In genomic region chr6:88561974-88562736, GRCh38 we compare ENCODE assay signal across 25 cellular contexts.
DNase-seq lines count a peak whose midpoint lies in the region; ATAC-seq and TF ChIP-seq lines count a peak whose summit lies in the region.
"Had no signal": no experiment of that assay in that cellular context is flagged by ENCODE, and none has a peak within 500 bp of the region (broad histone marks: within the 10 kb centered on the region; RNA-seq: fewer than 3 reads in every experiment).

No MANE protein-coding gene starts in this region.

- H3K27me3 Mint-ChIP-seq in T-cell = peaks cover 0 to 13% of the 10 kb centered on the region in 2 donors
- H3K27me3 Mint-ChIP-seq: activated naive CD8-positive, alpha-beta T cell treated with anti-CD3 and anti-CD28 coated beads, Interleukin-2, amount 50 U/mL, for 24 hours; T-helper 17 cell had no signal

- peaks cover 2% of the 10 kb centered on the region for H3K4me1 ChIP-seq in stomach smooth muscle (ENCODE audit: control insufficient read depth, insufficient read depth, low read length)
- peaks cover 6% of the 10 kb centered on the region for H3K4me1 ChIP-seq in testis
- H3K4me1 ChIP-seq: right atrium auricular region had no signal

- H3K4me3 ChIP-seq in stomach smooth muscle (ENCODE audit: low read length in 2 of 2) (peak overlapping the region in 1 of 2 donors; percentile 52), testis (no peak overlapping the region)
- H3K4me3 ChIP-seq: esophagus squamous epithelium, right atrium auricular region, SK-N-MC had no signal

- no peak overlapping the region for H3K9ac ChIP-seq in stomach smooth muscle (ENCODE audit: low read length in 2 of 2)
- H3K9ac ChIP-seq: KMS-11 had no signal

- peaks cover 0 to 5% (median 5%) of the 10 kb centered on the region in 3 donors for H3K4me1 Mint-ChIP-seq in T-cell
- H3K4me1 Mint-ChIP-seq: activated CD4-positive, alpha-beta T cell treated with anti-CD3 and anti-CD28 coated beads for 36 hours had no signal

- H3K27me3 ChIP-seq in stomach smooth muscle (ENCODE audit: control insufficient read depth in 1 of 2, insufficient read depth in 2 of 2, low read length in 2 of 2) = no peaks in the 10 kb centered on the region
- H3K27me3 ChIP-seq in testis = no peaks in the 10 kb centered on the region
- H3K27me3 ChIP-seq: brain microvascular endothelial cell, esophagus squamous epithelium, right atrium auricular region had no signal

- POLR2A ChIA-PET in T-cell (lab: Charles Lee) = no interaction called here

- WGBS in testis, 2 donors = 70 to 74% methylated on average over 6 of the region's 6 CpGs

- peak overlapping the region; percentile 53 for H3K27ac ChIP-seq in stomach smooth muscle (ENCODE audit: low read length)
- H3K27ac ChIP-seq in testis = peak overlapping the region in 1 of 2 donors; percentile 28
- H3K27ac ChIP-seq: brain microvascular endothelial cell, KMS-11, right atrium auricular region, RWPE1, SK-N-MC had no signal

- H3K9me3 ChIP-seq in stomach smooth muscle (ENCODE audit: control insufficient read depth in 2 of 2, low read length in 2 of 2) (no peaks in the 10 kb centered on the region), testis (no peaks in the 10 kb centered on the region)
- H3K9me3 ChIP-seq: esophagus squamous epithelium, right atrium auricular region had no signal

- TF ChIP-seq POLR2A in testis (IDR thresholded peaks at IDR 0.05) = no peak

- no peak overlapping the region for H3K4me3 Mint-ChIP-seq in T-cell
- H3K4me3 Mint-ChIP-seq: activated CD4-positive, alpha-beta T cell treated with anti-CD3 and anti-CD28 coated beads for 36 hours; activated naive CD8-positive, alpha-beta T cell treated with anti-CD3 and anti-CD28 coated beads, Interleukin-2, amount 50 U/mL, for 24 hours; CD4-positive, CD25-positive, alpha-beta regulatory T cell; stimulated activated naive B cell treated with anti-CD40 and anti-IgM and Interleukin-4, amounts not matched to agents 10 μg/mL and 1 μg/mL and 100 μg/mL, for 72 hours; T-helper 17 cell had no signal

- H3K27ac Mint-ChIP-seq in T-cell = no peak overlapping the region
- H3K27ac Mint-ChIP-seq: activated CD4-positive, alpha-beta T cell treated with anti-CD3 and anti-CD28 coated beads for 36 hours; activated naive CD8-positive, alpha-beta T cell treated with anti-CD3 and anti-CD28 coated beads, Interleukin-2, amount 50 U/mL, for 24 hours; CD4-positive, CD25-positive, alpha-beta regulatory T cell; stimulated activated naive B cell treated with anti-CD40 and anti-IgM and Interleukin-4, amounts not matched to agents 10 μg/mL and 1 μg/mL and 100 μg/mL, for 72 hours had no signal

- intact Hi-C loops in testis (cut with DNase I; ENCODE audit: low total_unique reads) = no loop called here

- peak; percentile 20 for ATAC-seq in GM18868 (IDR thresholded peaks at IDR 0.05; ENCODE audit: unreplicated experiment)
- no peak for ATAC-seq in T-cell (replicated peaks in 1 of 4)
- no peak for ATAC-seq in GM21619 (IDR thresholded peaks at IDR 0.05; ENCODE audit: unreplicated experiment)
- ATAC-seq: activated CD4-positive, alpha-beta T cell treated with anti-CD3 and anti-CD28 coated beads for 36 hours; activated naive CD8-positive, alpha-beta T cell treated with anti-CD3 and anti-CD28 coated beads, Interleukin-2, amount 50 U/mL, for 24 hours; stimulated activated naive B cell treated with anti-CD40 and anti-IgM and Interleukin-4, amounts not matched to agents 10 μg/mL and 1 μg/mL and 100 μg/mL, for 72 hours; T-helper 17 cell had no signal

- DNase-seq in astrocyte of the hippocampus (ENCODE audit: low read depth, low spot score) = peak; percentile 23
- DNase-seq in globus pallidus (ENCODE audit: low spot score) = peak; percentile 24
- no peak for DNase-seq in T-cell
- no peak for DNase-seq in NCI-H187 (lab: John Stamatoyannopoulos, UW)
- DNase-seq in testis = no peak
- DNase-seq: activated CD4-positive, alpha-beta T cell treated with anti-CD3 and anti-CD28 coated beads for 36 hours; activated gamma-delta T cell treated with Interleukin-2 at 50 U/mL for 16 hours; activated naive CD8-positive, alpha-beta T cell treated with anti-CD3 and anti-CD28 coated beads, Interleukin-2, amount 50 U/mL, for 24 hours; brain microvascular endothelial cell; CD4-positive, CD25-positive, alpha-beta regulatory T cell; cortex of kidney; esophagus squamous epithelium; mammary epithelial cell; NCI-H2171; NCI-H526 treated with DMSO at 0.1 percent for 48 hours; stimulated activated CD4-positive, alpha-beta T cell treated with anti-CD3 and anti-CD28 coated beads, Interleukin-4, amount 100 ng/mL, for 24 hours; stimulated activated naive B cell treated with anti-CD40 and anti-IgM and Interleukin-4, amounts not matched to agents 10 μg/mL and 1 μg/mL and 100 μg/mL, for 72 hours; T-helper 17 cell had no signal

- H3K9me3 Mint-ChIP-seq in T-cell = no peaks in the 10 kb centered on the region
- H3K9me3 Mint-ChIP-seq: activated naive CD8-positive, alpha-beta T cell treated with anti-CD3 and anti-CD28 coated beads, Interleukin-2, amount 50 U/mL, for 24 hours; stimulated activated naive B cell treated with anti-CD40 and anti-IgM and Interleukin-4, amounts not matched to agents 10 μg/mL and 1 μg/mL and 100 μg/mL, for 72 hours had no signal

- TF ChIP-seq CTCF in testis (IDR thresholded peaks at IDR 0.05) = no peak

- H3K36me3 Mint-ChIP-seq in T-cell = no peaks in the 10 kb centered on the region
- H3K36me3 Mint-ChIP-seq: CD4-positive, CD25-positive, alpha-beta regulatory T cell; stimulated activated naive B cell treated with anti-CD40 and anti-IgM and Interleukin-4, amounts not matched to agents 10 μg/mL and 1 μg/mL and 100 μg/mL, for 72 hours had no signal

- no peaks in the 10 kb centered on the region for H3K36me3 ChIP-seq in stomach smooth muscle (ENCODE audit: control insufficient read depth in 2 of 2, insufficient read depth in 2 of 2, low read length in 2 of 2)
- H3K36me3 ChIP-seq in testis (ENCODE audit: low read depth, missing control alignments) = no peaks in the 10 kb centered on the region
- H3K36me3 ChIP-seq: brain microvascular endothelial cell, esophagus squamous epithelium, right atrium auricular region had no signal

- CTCF ChIA-PET in T-cell (lab: Charles Lee) = interaction anchor here in 1 of 2 donors (0.5 kb wide), 1 partner anchor 164 kb away, joined by 3 read pairs; no protein-coding TSS in a partner anchor

Comparison
In these comparisons a context has a peak if more than half of its experiments do, and no peak if none do; other contexts are left out.
1. DNase-seq: peak in astrocyte of the hippocampus (single experiment) and globus pallidus (single experiment); none in T-cell (0 of 34), NCI-H187 (0 of 2) and testis (single experiment).